9 cellular contexts compared by ENCODE assay signal in genomic region chr2:199973703-199974102, GRCh38. TPM values are rescaled to one million over a fixed set of nuclear protein-coding genes. Genes with fewer than 3 reads are reported as not detected.
DNase-seq lines count a peak whose midpoint lies in the region; ATAC-seq, FAIRE-seq and TF ChIP-seq lines count a peak whose summit lies in the region.
"Had no signal": no experiment of that assay in that cellular context is flagged by ENCODE, and none has a peak within 500 bp of the region (broad histone marks: within the 10 kb centered on the region; RNA-seq: fewer than 3 reads in every experiment).

No MANE protein-coding gene starts in this region.

- CTCF ChIA-PET in endothelial cell of umbilical vein (lab: Charles Lee), result interaction anchor here (0.6 to 7.4 kb wide), 22 partner anchors 10 to 762 kb away, joined by 3 to 149 read pairs (median 6); partner anchors contain the start of genes AOX1 and KCTD18

- no peak overlapping the region for H3K4me3 ChIP-seq in endothelial cell of umbilical vein (replicated peaks in 1 of 3; ENCODE audit: insufficient read depth in 1 of 3, low read depth in 1 of 3, low read length in 3 of 3)
- H3K4me3 ChIP-seq in neural progenitor cell, result no peak overlapping the region
- H3K4me3 ChIP-seq in effector memory CD4-positive, alpha-beta T cell (ENCODE audit: insufficient read depth, low read depth, low read length, poor library complexity, severe bottlenecking), result no peak overlapping the region

- FAIRE-seq in endothelial cell of umbilical vein (lab: Jason Lieb, UNC), result peak; percentile 69

- H3K27me3 Mint-ChIP-seq in neural progenitor cell (ENCODE audit: insufficient read depth, low read depth), result no peaks in the 10 kb centered on the region
- no peaks in the 10 kb centered on the region for H3K27me3 Mint-ChIP-seq in stimulated activated naive B cell treated with anti-CD40 and anti-IgM and Interleukin-4, amounts not matched to agents 10 μg/mL and 1 μg/mL and 100 μg/mL, for 72 hours

- TF ChIP-seq POLR2A in endothelial cell of umbilical vein (IDR thresholded peaks at IDR 0.05; ENCODE audit: low read depth, low read length), result no peak

- no peaks in the 10 kb centered on the region for H3K9me3 Mint-ChIP-seq in neural progenitor cell
- peaks cover 2 to 4% of the 10 kb centered on the region in 2 donors for H3K9me3 Mint-ChIP-seq in stimulated activated naive B cell treated with anti-CD40 and anti-IgM and Interleukin-4, amounts not matched to agents 10 μg/mL and 1 μg/mL and 100 μg/mL, for 72 hours

- H3F3A ChIP-seq in neural progenitor cell (ENCODE audit: low read depth), result no peaks in the 10 kb centered on the region

- peaks cover 7% of the 10 kb centered on the region for H3K4me1 Mint-ChIP-seq in neural progenitor cell
- H3K4me1 Mint-ChIP-seq in stimulated activated naive B cell treated with anti-CD40 and anti-IgM and Interleukin-4, amounts not matched to agents 10 μg/mL and 1 μg/mL and 100 μg/mL, for 72 hours, result peaks cover 7 to 16% of the 10 kb centered on the region in 2 donors

- no peak for ATAC-seq in stimulated activated naive B cell treated with anti-CD40 and anti-IgM and Interleukin-4, amounts not matched to agents 10 μg/mL and 1 μg/mL and 100 μg/mL, for 72 hours (replicated peaks)

- H3K9ac ChIP-seq in endothelial cell of umbilical vein (replicated peaks; ENCODE audit: extremely low read depth, insufficient read depth, low read length), result no peak overlapping the region
- no peak overlapping the region for H3K9ac ChIP-seq in neural progenitor cell

- H3K4me2 ChIP-seq in endothelial cell of umbilical vein (ENCODE audit: insufficient read depth, low read length) (no peak overlapping the region), neural progenitor cell (no peak overlapping the region)

- H2AFZ ChIP-seq in endothelial cell of umbilical vein (ENCODE audit: low read depth, low read length) (no peak overlapping the region), neural progenitor cell (replicated peaks) (no peak overlapping the region)

- dilution Hi-C loops in endothelial cell of umbilical vein (cut with MboI; ENCODE audit: extremely low pct_ligation_motif_present, low sequenced_read_pairs), result no loop called here

- no TSS peak for BruUV-seq in endothelial cell of umbilical vein (replicated peaks; lab: Mats Ljungman, UMichigan)

- no peak overlapping the region for H3K27ac Mint-ChIP-seq in neural progenitor cell
- H3K27ac Mint-ChIP-seq in stimulated activated naive B cell treated with anti-CD40 and anti-IgM and Interleukin-4, amounts not matched to agents 10 μg/mL and 1 μg/mL and 100 μg/mL, for 72 hours, result no peak overlapping the region
- H3K27ac Mint-ChIP-seq: T-helper 1 cell treated with Interleukin-12 subunit alpha and Interleukin-12 subunit beta and Interleukin-4 antibody, amounts not matched to agents 30 μg/mL and 1 μg/mL, for 36 hours had no signal

- H4K20me1 ChIP-seq in endothelial cell of umbilical vein (replicated peaks; ENCODE audit: control insufficient read depth, extremely low read depth, insufficient read depth, low read length) (no peaks in the 10 kb centered on the region), neural progenitor cell (ENCODE audit: low read depth) (no peaks in the 10 kb centered on the region)

- POLR2A ChIA-PET in endothelial cell of umbilical vein (lab: Charles Lee), result no interaction called here

- H3K4me1 ChIP-seq in endothelial cell of umbilical vein (ENCODE audit: control insufficient read depth, extremely low read depth, insufficient read depth, low read length) (peaks cover 4% of the 10 kb centered on the region), neural progenitor cell (no peaks in the 10 kb centered on the region)
- H3K4me1 ChIP-seq in effector memory CD4-positive, alpha-beta T cell (ENCODE audit: control insufficient read depth, insufficient read depth, low read length, poor library complexity, severe bottlenecking), result no peaks in the 10 kb centered on the region

- no peak overlapping the region for H3K4me3 Mint-ChIP-seq in neural progenitor cell
- H3K4me3 Mint-ChIP-seq in stimulated activated naive B cell treated with anti-CD40 and anti-IgM and Interleukin-4, amounts not matched to agents 10 μg/mL and 1 μg/mL and 100 μg/mL, for 72 hours, result no peak overlapping the region
- H3K4me3 Mint-ChIP-seq: T-helper 1 cell treated with Interleukin-12 subunit alpha and Interleukin-12 subunit beta and Interleukin-4 antibody, amounts not matched to agents 30 μg/mL and 1 μg/mL, for 36 hours had no signal

- no peaks in the 10 kb centered on the region for H3K36me3 Mint-ChIP-seq in neural progenitor cell
- H3K36me3 Mint-ChIP-seq in stimulated activated naive B cell treated with anti-CD40 and anti-IgM and Interleukin-4, amounts not matched to agents 10 μg/mL and 1 μg/mL and 100 μg/mL, for 72 hours, result peaks cover 16 to 33% of the 10 kb centered on the region in 2 donors

- DNase-seq in NCI-H1694 treated with DMSO at 0.1 percent for 48 hours (lab: John Stamatoyannopoulos, UW), result peak; percentile 54
- no peak for DNase-seq in NCI-H1694 (lab: John Stamatoyannopoulos, UW)
- peak; percentile 52 for DNase-seq in NCI-H748 treated with DMSO at 0.1 percent for 48 hours (lab: John Stamatoyannopoulos, UW)
- DNase-seq in endothelial cell of umbilical vein (ENCODE audit: low read depth, low spot score), result peak; percentile 57
- peak; percentile 48 for DNase-seq in neural progenitor cell (ENCODE audit: low spot score)
- DNase-seq in NCI-H1048 (lab: John Stamatoyannopoulos, UW), result no peak
- no peak for DNase-seq in effector memory CD4-positive, alpha-beta T cell
- no peak for DNase-seq in stimulated activated naive B cell treated with anti-CD40 and anti-IgM and Interleukin-4, amounts not matched to agents 10 μg/mL and 1 μg/mL and 100 μg/mL, for 72 hours

- no peaks in the 10 kb centered on the region for H3K9me1 ChIP-seq in endothelial cell of umbilical vein (replicated peaks; ENCODE audit: control insufficient read depth, extremely low read depth, insufficient read depth, low read length)

- intact Hi-C loops in endothelial cell of umbilical vein (cut with micrococcal nuclease), result loop anchor here (1.0 kb wide), 3 partner anchors 603 to 762 kb away; no protein-coding TSS in a partner anchor

- H3K27ac ChIP-seq in endothelial cell of umbilical vein (ENCODE audit: insufficient read depth, low read depth, low read length) (no peak overlapping the region), neural progenitor cell (no peak overlapping the region)
- no peak overlapping the region for H3K27ac ChIP-seq in effector memory CD4-positive, alpha-beta T cell (ENCODE audit: insufficient read depth, low read length, poor library complexity, severe bottlenecking)

- no peaks in the 10 kb centered on the region for H3K79me2 ChIP-seq in endothelial cell of umbilical vein (ENCODE audit: control insufficient read depth, insufficient read depth, low read length)
- no peaks in the 10 kb centered on the region for H3K79me2 ChIP-seq in neural progenitor cell (ENCODE audit: low read depth)

- TF ChIP-seq CTCF in endothelial cell of umbilical vein (IDR thresholded peaks at IDR 0.05; ENCODE audit: extremely low read depth in 1 of 2, insufficient read depth in 1 of 2, low read depth in 1 of 2, low read length in 2 of 2) (peak; percentile 13 to 46), neural progenitor cell (IDR thresholded peaks at IDR 0.05) (peak; percentile 75)

- no peaks in the 10 kb centered on the region for H3K36me3 ChIP-seq in endothelial cell of umbilical vein (ENCODE audit: control insufficient read depth in 2 of 2, extremely low read depth in 1 of 2, insufficient read depth in 2 of 2, low read length in 2 of 2)
- H3K36me3 ChIP-seq in neural progenitor cell, result no peaks in the 10 kb centered on the region
- peaks cover 3% of the 10 kb centered on the region for H3K36me3 ChIP-seq in effector memory CD4-positive, alpha-beta T cell (ENCODE audit: control insufficient read depth, insufficient read depth, low read length)

- no peaks in the 10 kb centered on the region for H3K9me3 ChIP-seq in endothelial cell of umbilical vein (replicated peaks; ENCODE audit: control insufficient read depth, insufficient read depth, low read length)
- H3K9me3 ChIP-seq in neural progenitor cell (ENCODE audit: low read depth), result no peaks in the 10 kb centered on the region
- H3K9me3 ChIP-seq in effector memory CD4-positive, alpha-beta T cell (ENCODE audit: control insufficient read depth, low read length), result no peaks in the 10 kb centered on the region

- H3K27me3 ChIP-seq in endothelial cell of umbilical vein (ENCODE audit: control insufficient read depth in 2 of 2, insufficient read depth in 2 of 2, low read length in 2 of 2) (no peaks in the 10 kb centered on the region), neural progenitor cell (no peaks in the 10 kb centered on the region)
- no peaks in the 10 kb centered on the region for H3K27me3 ChIP-seq in effector memory CD4-positive, alpha-beta T cell (replicated peaks; ENCODE audit: control insufficient read depth, insufficient read depth, low read length, poor library complexity, severe bottlenecking)

TF ChIP-seq in endothelial cell of umbilical vein, 7 proteins besides CTCF, POLR2A, EP300 and RAD21:
- TF ChIP-seq JUN (IDR thresholded peaks at IDR 0.05; ENCODE audit: borderline replicate concordance, insufficient read depth, insufficient read length, low read depth) (no peak), POLR2AphosphoS5 (IDR thresholded peaks at IDR 0.05; ENCODE audit: insufficient read depth, low read depth, low read length) (no peak)

RNA-seq across cellular contexts. Expression of gene MAIP1, which starts 18.3 kb away (rescaled TPM):
- 17.7 and 17.9 TPM in 2 replicates for total RNA-seq in endothelial cell of umbilical vein
- polyA plus RNA-seq in endothelial cell of umbilical vein, result 12.0 and 14.4 TPM in 2 replicates
- 12.1 and 14.4 TPM in 2 replicates for polyA plus RNA-seq in endothelial cell of umbilical vein (2011; cell fraction: cytosol; rRNA removed)
- polyA plus RNA-seq in endothelial cell of umbilical vein (2011; cell fraction: nucleus; rRNA removed), result 6.8 and 7.4 TPM in 2 replicates
- polyA plus RNA-seq in endothelial cell of umbilical vein (2012), result 19.5 and 25.0 TPM in 2 replicates
- 6.6 and 9.5 TPM in 2 replicates for polyA minus RNA-seq in endothelial cell of umbilical vein
- 15.2 TPM for polyA minus RNA-seq in endothelial cell of umbilical vein (2011; cell fraction: cytosol; rRNA and poly(A)+ RNA removed)
- polyA minus RNA-seq in endothelial cell of umbilical vein (2011; cell fraction: nucleus; rRNA and poly(A)+ RNA removed), result 13.5 and 13.8 TPM in 2 replicates
- total RNA-seq in neural progenitor cell (ENCODE audit: low replicate concordance), result 14.0 and 27.9 TPM in 2 replicates

RNA-seq across cellular contexts. Expression of gene TYW5, which starts 18.4 kb away (rescaled TPM):
- total RNA-seq in endothelial cell of umbilical vein (8.5 and 8.9 TPM in 2 replicates), neural progenitor cell (ENCODE audit: low replicate concordance) (17.1 and 25.0 TPM in 2 replicates)
- polyA plus RNA-seq in endothelial cell of umbilical vein, result 1.7 and 2.6 TPM in 2 replicates
- polyA plus RNA-seq in endothelial cell of umbilical vein (2011; cell fraction: cytosol; rRNA removed), result 2.3 and 2.8 TPM in 2 replicates
- polyA plus RNA-seq in endothelial cell of umbilical vein (2011; cell fraction: nucleus; rRNA removed), result 9.7 and 12.6 TPM in 2 replicates
- polyA plus RNA-seq in endothelial cell of umbilical vein (2012), result 6.6 and 6.9 TPM in 2 replicates
- polyA minus RNA-seq in endothelial cell of umbilical vein, result 3.2 and 4.4 TPM in 2 replicates
- polyA minus RNA-seq in endothelial cell of umbilical vein (2011; cell fraction: cytosol; rRNA and poly(A)+ RNA removed), result 1.4 TPM
- polyA minus RNA-seq in endothelial cell of umbilical vein (2011; cell fraction: nucleus; rRNA and poly(A)+ RNA removed), result 9.4 and 13.2 TPM in 2 replicates

Comparison
In these comparisons a context has a peak if more than half of its experiments do, and no peak if none do; other contexts are left out.
1. DNase-seq: peak in NCI-H1694 treated with DMSO at 0.1 percent for 48 hours (single experiment), NCI-H748 treated with DMSO at 0.1 percent for 48 hours (single experiment), endothelial cell of umbilical vein (single experiment) and neural progenitor cell (single experiment); none in NCI-H1694 (single experiment), NCI-H1048 (single experiment), effector memory CD4-positive, alpha-beta T cell (0 of 3) and stimulated activated naive B cell treated with anti-CD40 and anti-IgM and Interleukin-4, amounts not matched to agents 10 μg/mL and 1 μg/mL and 100 μg/mL, for 72 hours (single experiment).